Comparison of ENCODE assay signal across 8 cellular contexts in the genomic region with DNA sequence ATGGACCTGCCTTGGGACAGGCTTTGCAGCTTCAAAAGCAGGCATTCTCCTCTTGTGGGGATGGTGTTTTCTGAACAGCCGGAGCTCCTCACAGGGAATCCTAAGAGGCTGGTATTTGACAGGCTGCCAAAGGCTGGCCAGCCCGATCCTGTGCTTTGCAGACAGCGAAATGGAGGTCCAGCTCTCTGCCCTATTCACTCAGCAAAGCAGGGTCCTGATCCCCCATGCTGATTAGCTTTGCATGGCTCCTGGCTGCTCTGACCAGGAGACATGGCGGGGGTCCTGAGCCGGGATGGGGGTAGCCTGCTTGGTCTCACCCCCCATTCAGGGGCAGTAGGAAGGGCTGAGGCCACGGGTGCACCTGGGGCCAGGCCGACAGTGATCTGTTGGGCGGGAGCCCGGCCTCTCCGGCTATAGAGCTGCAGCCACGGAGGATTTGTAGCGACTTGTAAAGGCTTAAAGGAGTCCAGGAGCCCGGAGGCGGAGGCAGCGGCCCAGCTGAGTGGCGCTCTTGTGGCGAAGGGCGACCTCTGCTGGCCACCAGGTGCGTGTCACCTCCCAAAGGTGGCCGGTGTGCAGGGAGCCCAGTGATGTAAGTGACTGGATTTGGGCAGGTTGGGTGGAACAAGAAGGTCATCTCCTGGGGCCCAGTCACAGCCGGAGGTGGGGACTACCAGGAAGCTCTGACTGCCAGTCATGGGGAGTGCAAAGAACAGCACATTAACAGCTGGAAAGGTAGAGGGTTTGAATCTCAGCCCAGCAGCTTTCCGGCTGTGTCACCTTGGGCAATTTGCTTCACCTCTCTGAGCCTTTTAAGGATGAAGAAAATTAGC.
A peak's percentile ranks its signal among the peaks of the same experiment; 100 is the strongest.
DNase-seq lines count a peak whose midpoint lies in the region; ATAC-seq and TF ChIP-seq lines count a peak whose summit lies in the region.

No MANE protein-coding gene starts in this region.

- H3K9me3 ChIP-seq in hepatocyte (ENCODE audit: low read depth): no peaks in the 10 kb centered on the region

- peak; percentile 62 for ATAC-seq in HG02571 (IDR thresholded peaks at IDR 0.05; ENCODE audit: unreplicated experiment)
- peak; percentile 90 for ATAC-seq in sciatic nerve

- WGBS in hepatocyte (ENCODE audit: low lambda C conversion rate, missing lambda C conversion rate): 15% methylated on average over 22 of the region's 22 CpGs

- peaks cover 34% of the 10 kb centered on the region for H4K20me1 ChIP-seq in hepatocyte (ENCODE audit: insufficient read depth, poor library complexity, severe bottlenecking)

- CTCF ChIA-PET in GM10248 (lab: Yijun Ruan, JAX): interaction anchor here (0.7 to 5.2 kb wide), 95 partner anchors 8 to 1483 kb away, joined by 3 to 102 read pairs (median 4); a partner anchor contains a TSS

- peak overlapping the region; percentile 51 for H3K4me2 ChIP-seq in hepatocyte

- intact Hi-C loops in sciatic nerve (cut with DNase I): loop anchor here (5.0 to 10.0 kb wide), 3 partner anchors 121 to 1148 kb away; no protein-coding TSS in a partner anchor

- H3K27ac ChIP-seq in hepatocyte: peak overlapping the region; percentile 66

- TF ChIP-seq CTCF in GM10248 (IDR thresholded peaks at IDR 0.05; ENCODE audit: control extremely low read depth, extremely low read depth, low read depth, missing control alignments) (peak; percentile 96), astrocyte of the cerebellum (IDR thresholded peaks at IDR 0.05; ENCODE audit: low read depth, low read length, missing control alignments) (peak; percentile 86), hepatocyte (IDR thresholded peaks at IDR 0.05; ENCODE audit: poor library complexity) (peak; percentile 97)

- H3K36me3 ChIP-seq in hepatocyte (replicated peaks; ENCODE audit: insufficient read depth, low read depth): no peaks in the 10 kb centered on the region

- peaks cover 12% of the 10 kb centered on the region for H3K4me1 ChIP-seq in hepatocyte (ENCODE audit: insufficient read depth)

- peaks cover 60% of the 10 kb centered on the region for H3K79me2 ChIP-seq in hepatocyte

- H3K4me3 ChIP-seq in astrocyte of the cerebellum (ENCODE audit: low read depth, low read length): no peak overlapping the region
- H3K4me3 ChIP-seq in hepatocyte: no peak overlapping the region

- DNase-seq in GM10248 (ENCODE audit: extremely low spot score) (peak; percentile 88), NCI-H1436 treated with DMSO at 0.1 percent for 48 hours (lab: John Stamatoyannopoulos, UW) (peak; percentile 28), T-helper 9 cell (peak; percentile 67), astrocyte of the cerebellum (ENCODE audit: low read depth) (peak; percentile 70), hepatocyte (ENCODE audit: low spot score) (peak; percentile 94), sciatic nerve (ENCODE audit: low spot score) (peak; percentile 91), NCI-H1048 (lab: John Stamatoyannopoulos, UW) (no peak)

- H2AFZ ChIP-seq in hepatocyte: no peak overlapping the region

- in situ Hi-C loops in astrocyte of the cerebellum (cut with HindIII; ENCODE audit: low sequenced_read_pairs): no loop called here

- no peaks in the 10 kb centered on the region for H3K9me2 ChIP-seq in hepatocyte (replicated peaks; ENCODE audit: insufficient read depth)

- POLR2A ChIA-PET in GM10248 (lab: Yijun Ruan, JAX): no interaction called here

- no peaks in the 10 kb centered on the region for H3K27me3 ChIP-seq in hepatocyte
